Comparison of ENCODE assay signal across 8 cellular contexts in genomic region chr16:2520784-2521577, GRCh38. TPM values are rescaled to one million over a fixed set of nuclear protein-coding genes. Genes with fewer than 3 reads are reported as not detected.
DNase-seq lines count a peak whose midpoint lies in the region; ATAC-seq and TF ChIP-seq lines count a peak whose summit lies in the region.

No MANE protein-coding gene starts in this region.

- H3K9me3 ChIP-seq in neuronal stem cell (replicated peaks in 1 of 2; ENCODE audit: control insufficient read depth in 2 of 2, insufficient read depth in 1 of 2, low read depth in 1 of 2, low read length in 2 of 2) = no peaks in the 10 kb centered on the region

- peak overlapping the region; percentile 80 for H3K4me3 ChIP-seq in GM12875 (ENCODE audit: low read depth, low read length)
- no peak overlapping the region for H3K4me3 ChIP-seq in KMS-11 (IDR thresholded peaks at IDR 0.05; ENCODE audit: insufficient read depth, low read depth, low read length)
- peak overlapping the region; percentile 69 for H3K4me3 ChIP-seq in fibroblast of mammary gland (ENCODE audit: control insufficient read depth, low read depth, low read length)
- H3K4me3 ChIP-seq in neuronal stem cell (ENCODE audit: low read length in 2 of 2) = peak overlapping the region; percentile 67 to 78

- H4K20me1 ChIP-seq in KMS-11 (ENCODE audit: insufficient read depth) = no peaks in the 10 kb centered on the region; the same call in 1 of the 2 replicates

- H2AK5ac ChIP-seq in neuronal stem cell (ENCODE audit: low read depth, low read length) = peak overlapping the region; percentile 63

- H3K23ac ChIP-seq in neuronal stem cell (ENCODE audit: low read depth, low read length, poor library complexity) = peak overlapping the region; percentile 80

- H3K27ac ChIP-seq in KMS-11 = peak overlapping the region; percentile 52; the same call in 1 of the 2 replicates
- no peak overlapping the region for H3K27ac ChIP-seq in neuronal stem cell (replicated peaks; ENCODE audit: low read length)

- peak; percentile 67 for DNase-seq in activated T-cell treated with anti-CD3 and anti-CD28 coated beads, Interleukin-2, amount 50 U/mL, for 1 hour
- DNase-seq in fibroblast of mammary gland (ENCODE audit: low read depth) = peak; percentile 55
- DNase-seq in neuronal stem cell (ENCODE audit: low spot score) = no peak
- DNase-seq in NCI-H1105 (lab: John Stamatoyannopoulos, UW) = no peak

- H3K36me3 ChIP-seq in KMS-11 (ENCODE audit: insufficient read depth) (no peaks in the 10 kb centered on the region), neuronal stem cell (replicated peaks in 1 of 2; ENCODE audit: control insufficient read depth in 2 of 2, insufficient read depth in 2 of 2, low read length in 2 of 2) (peaks cover 15 to 51% of the 10 kb centered on the region in 2 donors)

- H2AFZ ChIP-seq in KMS-11 (ENCODE audit: low read depth) (peak overlapping the region; percentile 19; the same call in 1 of the 2 replicates), neuronal stem cell (ENCODE audit: low read length) (peak overlapping the region; percentile 45)

- H3K79me2 ChIP-seq in KMS-11 (ENCODE audit: insufficient read depth, low read depth) = peaks cover 58% of the 10 kb centered on the region

- TF ChIP-seq CTCF in GM12875 (IDR thresholded peaks at IDR 0.05; ENCODE audit: borderline replicate concordance, insufficient read depth, low read depth, low read length) (no peak), KMS-11 (conservative IDR thresholded peaks at IDR 0.05; ENCODE audit: low read depth, low read length) (no peak), fibroblast of mammary gland (conservative IDR thresholded peaks at IDR 0.05; ENCODE audit: control insufficient read depth, insufficient read depth, low read depth, low read length) (peak; percentile 14)

- H2BK5ac ChIP-seq in neuronal stem cell (ENCODE audit: low read length) = no peak overlapping the region

- no peak for ATAC-seq in HG03442 (IDR thresholded peaks at IDR 0.05; ENCODE audit: unreplicated experiment)
- no peak for ATAC-seq in GM19351 (IDR thresholded peaks at IDR 0.05; ENCODE audit: unreplicated experiment)

- peaks cover 22% of the 10 kb centered on the region for H3K4me1 ChIP-seq in KMS-11 (ENCODE audit: low read depth, poor library complexity, severe bottlenecking)
- H3K4me1 ChIP-seq in neuronal stem cell (ENCODE audit: control insufficient read depth in 2 of 2, insufficient read depth in 1 of 2, low read depth in 1 of 2, low read length in 2 of 2) = peaks cover 3 to 7% of the 10 kb centered on the region in 2 donors

- WGBS in neuronal stem cell (ENCODE audit: extremely low coverage in 2 of 2, insufficient read length in 2 of 2, insufficient replicate concordance in 1 of 2), 2 donors = no CpG with 5 or more reads among the region's 42 CpGs

- no peak overlapping the region for H4K91ac ChIP-seq in neuronal stem cell (ENCODE audit: low read depth, low read length, poor library complexity)

- no peak overlapping the region for H2BK120ac ChIP-seq in neuronal stem cell (ENCODE audit: low read depth, low read length)

- no peak overlapping the region for H3K18ac ChIP-seq in neuronal stem cell (ENCODE audit: low read length)

- H3K4ac ChIP-seq in neuronal stem cell (ENCODE audit: low read length) = no peak overlapping the region

- peak overlapping the region; percentile 65 for H4K8ac ChIP-seq in neuronal stem cell (ENCODE audit: low read depth, low read length)

- H3K79me1 ChIP-seq in neuronal stem cell (ENCODE audit: low read depth, low read length) = peaks cover 31% of the 10 kb centered on the region

- H3K27me3 ChIP-seq in KMS-11 (ENCODE audit: insufficient read depth, low read depth) (no peaks in the 10 kb centered on the region), neuronal stem cell (ENCODE audit: control insufficient read depth in 3 of 3, insufficient read depth in 3 of 3, low read depth in 1 of 3, low read length in 3 of 3) (no peaks in the 10 kb centered on the region)

- H3K9ac ChIP-seq in KMS-11 (peak overlapping the region; percentile 66; the same call in 1 of the 2 replicates), neuronal stem cell (ENCODE audit: low read depth, low read length, poor library complexity) (peak overlapping the region; percentile 94)

- peak overlapping the region; percentile 38 for H3K14ac ChIP-seq in neuronal stem cell (ENCODE audit: low read length)

- peak overlapping the region; percentile 74 for H3K4me2 ChIP-seq in KMS-11
- peak overlapping the region; percentile 86 for H3K4me2 ChIP-seq in neuronal stem cell (ENCODE audit: insufficient read depth, low read length, poor library complexity, severe bottlenecking)

- no peak overlapping the region for H2BK15ac ChIP-seq in neuronal stem cell (ENCODE audit: low read length)

- H2BK12ac ChIP-seq in neuronal stem cell (ENCODE audit: low read length) = no peak overlapping the region

RNA-seq across cellular contexts. Expression of gene AMDHD2, which starts 0.8 kb away (rescaled TPM):
- polyA plus RNA-seq in neuronal stem cell (2013, experiment 1 of 2) = 6.3 TPM
- polyA plus RNA-seq in neuronal stem cell (2013, experiment 2 of 2) = 6.9 TPM

RNA-seq across cellular contexts. Expression of gene ATP6V0C, which starts 7.2 kb away (rescaled TPM):
- 244 TPM for polyA plus RNA-seq in neuronal stem cell (2013, experiment 1 of 2)
- 240 TPM for polyA plus RNA-seq in neuronal stem cell (2013, experiment 2 of 2)

RNA-seq across cellular contexts. Expression of gene CEMP1, which starts 10.2 kb away (rescaled TPM):
- polyA plus RNA-seq in neuronal stem cell (2013, experiment 1 of 2) = not detected
- 0.03 TPM for polyA plus RNA-seq in neuronal stem cell (2013, experiment 2 of 2)

RNA-seq across cellular contexts. Expression of gene PDPK1, which starts 16.8 kb away (rescaled TPM):
- 9.7 TPM for polyA plus RNA-seq in neuronal stem cell (2013, experiment 1 of 2)
- polyA plus RNA-seq in neuronal stem cell (2013, experiment 2 of 2) = 10.3 TPM

RNA-seq across cellular contexts. Expression of gene TBC1D24, which starts 46.1 kb away (rescaled TPM):
- 7.1 TPM for polyA plus RNA-seq in neuronal stem cell (2013, experiment 1 of 2)
- 7.2 TPM for polyA plus RNA-seq in neuronal stem cell (2013, experiment 2 of 2)

Comparison
In these comparisons a context has a peak if more than half of its experiments do, and no peak if none do; other contexts are left out.
1. DNase-seq: peak in activated T-cell treated with anti-CD3 and anti-CD28 coated beads, Interleukin-2, amount 50 U/mL, for 1 hour (single experiment) and fibroblast of mammary gland (single experiment); none in neuronal stem cell (single experiment) and NCI-H1105 (single experiment).